ENCODE assay signal across 3 cellular contexts in genomic region chr12:44821702-44822101, GRCh38. TPM values are rescaled to one million over a fixed set of nuclear protein-coding genes. Genes with fewer than 3 reads are reported as not detected.
A peak's percentile ranks its signal among the peaks of the same experiment; 100 is the strongest.
DNase-seq lines count a peak whose midpoint lies in the region; ATAC-seq, FAIRE-seq and TF ChIP-seq lines count a peak whose summit lies in the region.
"Not testable (repeated sequence)": the region's sequence is repeated elsewhere in the genome, so short reads cannot be mapped to it uniquely, and the experiment has no call there.

No MANE protein-coding gene starts in this region.

- CTCF ChIA-PET in A549 (lab: Yijun Ruan, JAX); HEK293 (lab: Yijun Ruan, JAX): not testable (repeated sequence)

- WGBS in A549 (ENCODE audit: missing lambda C conversion rate) = 43% methylated on average over 8 of the region's 8 CpGs

- H3K4me3 Mint-ChIP-seq in activated naive CD8-positive, alpha-beta T cell = not testable (repeated sequence)

- H3K4me2 ChIP-seq in A549 = not testable (repeated sequence)

- TF ChIP-seq RAD21 in A549 (conservative IDR thresholded peaks at IDR 0.05 in 1 of 2, IDR thresholded peaks at IDR 0.05 in 1 of 2) = not testable (repeated sequence)

- peaks cover 11% of the 10 kb centered on the region for H3K9me3 Mint-ChIP-seq in activated naive CD8-positive, alpha-beta T cell (ENCODE audit: low read depth)

- POLR2A ChIA-PET in A549 (lab: Yijun Ruan, JAX); HEK293 (lab: Yijun Ruan, JAX): not testable (repeated sequence)

- H3K27ac ChIP-seq in A549; HEK293 (ENCODE audit: extremely low read depth, low read depth, low read length): not testable (repeated sequence)

- not testable (repeated sequence) for H3K27me3 Mint-ChIP-seq in activated naive CD8-positive, alpha-beta T cell

- H3K4me3 ChIP-seq in A549; HEK293 (ENCODE audit: low read depth, low read length): not testable (repeated sequence)

- H3K36me3 Mint-ChIP-seq in activated naive CD8-positive, alpha-beta T cell = peaks cover 22% of the 10 kb centered on the region

- TF ChIP-seq EP300 in A549 (IDR thresholded peaks at IDR 0.05) = not testable (repeated sequence)

- not testable (repeated sequence) for H3K9me3 ChIP-seq in A549; HEK293 (ENCODE audit: control insufficient read depth, insufficient read depth, low read depth, low read length)

- H3K4me1 ChIP-seq in A549; HEK293 (ENCODE audit: control insufficient read depth, insufficient read depth, low read length): not testable (repeated sequence)

- not testable (repeated sequence) for TF ChIP-seq POLR2A in A549 (IDR thresholded peaks at IDR 0.05; ENCODE audit: low read length)

- H3K4me1 Mint-ChIP-seq in activated naive CD8-positive, alpha-beta T cell (ENCODE audit: low read depth) = peaks cover 72% of the 10 kb centered on the region

- not testable (repeated sequence) for ATAC-seq in A549

- not testable (repeated sequence) for DNase-seq in A549 (ENCODE audit: low read depth in 1 of 2, low spot score in 1 of 2)

- not testable (repeated sequence) for TF ChIP-seq CTCF in A549 (IDR thresholded peaks at IDR 0.05); HEK293 (tag by site-specific recombination; IDR thresholded peaks at IDR 0.05)

- H3K36me3 ChIP-seq in HEK293 (ENCODE audit: control insufficient read depth in 2 of 2, insufficient read depth in 1 of 2, low read length in 2 of 2) = not testable (repeated sequence)

- FAIRE-seq in A549 (lab: Jason Lieb, UNC) = not testable (repeated sequence)

- H3K27ac Mint-ChIP-seq in activated naive CD8-positive, alpha-beta T cell = peak overlapping the region; percentile 75

TF ChIP-seq in A549, 52 proteins besides CTCF, POLR2A, EP300 and RAD21:
- peak; percentile 59 for TF ChIP-seq ZC3H11A (IDR thresholded peaks at IDR 0.05)

TF ChIP-seq in HEK293, 187 proteins besides CTCF, POLR2A, EP300 and RAD21 (continues in another document):
- peak; percentile 58; the same call in 1 of the 2 replicates for TF ChIP-seq ZNF433 (tag by site-specific recombination; IDR thresholded peaks at IDR 0.05; ENCODE audit: low read depth)
- peak; percentile 58; the same call in 1 of the 2 replicates for TF ChIP-seq ZNF121 (tag by site-specific recombination; IDR thresholded peaks at IDR 0.05)
- TF ChIP-seq ZBTB8A (tag by site-specific recombination; IDR thresholded peaks at IDR 0.05) = peak; percentile 69
- TF ChIP-seq, protein P1, sequence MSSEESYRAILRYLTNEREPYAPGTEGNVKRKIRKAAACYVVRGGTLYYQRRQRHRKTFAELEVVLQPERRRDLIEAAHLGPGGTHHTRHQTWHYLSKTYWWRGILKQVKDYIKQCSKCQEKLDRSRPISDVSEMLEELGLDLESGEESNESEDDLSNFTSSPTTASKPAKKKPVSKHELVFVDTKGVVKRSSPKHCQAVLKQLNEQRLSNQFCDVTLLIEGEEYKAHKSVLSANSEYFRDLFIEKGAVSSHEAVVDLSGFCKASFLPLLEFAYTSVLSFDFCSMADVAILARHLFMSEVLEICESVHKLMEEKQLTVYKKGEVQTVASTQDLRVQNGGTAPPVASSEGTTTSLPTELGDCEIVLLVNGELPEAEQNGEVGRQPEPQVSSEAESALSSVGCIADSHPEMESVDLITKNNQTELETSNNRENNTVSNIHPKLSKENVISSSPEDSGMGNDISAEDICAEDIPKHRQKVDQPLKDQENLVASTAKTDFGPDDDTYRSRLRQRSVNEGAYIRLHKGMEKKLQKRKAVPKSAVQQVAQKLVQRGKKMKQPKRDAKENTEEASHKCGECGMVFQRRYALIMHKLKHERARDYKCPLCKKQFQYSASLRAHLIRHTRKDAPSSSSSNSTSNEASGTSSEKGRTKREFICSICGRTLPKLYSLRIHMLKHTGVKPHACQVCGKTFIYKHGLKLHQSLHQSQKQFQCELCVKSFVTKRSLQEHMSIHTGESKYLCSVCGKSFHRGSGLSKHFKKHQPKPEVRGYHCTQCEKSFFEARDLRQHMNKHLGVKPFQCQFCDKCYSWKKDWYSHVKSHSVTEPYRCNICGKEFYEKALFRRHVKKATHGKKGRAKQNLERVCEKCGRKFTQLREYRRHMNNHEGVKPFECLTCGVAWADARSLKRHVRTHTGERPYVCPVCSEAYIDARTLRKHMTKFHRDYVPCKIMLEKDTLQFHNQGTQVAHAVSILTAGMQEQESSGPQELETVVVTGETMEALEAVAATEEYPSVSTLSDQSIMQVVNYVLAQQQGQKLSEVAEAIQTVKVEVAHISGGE (tag by site-specific recombination; conservative IDR thresholded peaks at IDR 0.05; ENCODE audit: low read depth) = peak; percentile 72
- peak; percentile 56; the same call in 1 of the 2 replicates for TF ChIP-seq ZNF19 (tag by site-specific recombination; IDR thresholded peaks at IDR 0.05; ENCODE audit: low read depth)
- TF ChIP-seq ZNF426 (tag by site-specific recombination; IDR thresholded peaks at IDR 0.05) = peak; percentile 79
- 0 out of 2 replicates have a peak, but pooled peaks have one; percentile 29 for TF ChIP-seq ZNF292 (tag by site-specific recombination; IDR thresholded peaks at IDR 0.05; ENCODE audit: borderline replicate concordance, low read depth)
- TF ChIP-seq REST (tag by site-specific recombination; IDR thresholded peaks at IDR 0.05) = peak; percentile 33; the same call in 1 of the 2 replicates
- 0 out of 2 replicates have a peak, but pooled peaks have one; percentile 36 for TF ChIP-seq ZNF558 (tag by site-specific recombination; IDR thresholded peaks at IDR 0.05)
- 0 out of 2 replicates have a peak, but pooled peaks have one; percentile 32 for TF ChIP-seq ZNF791 (tag by site-specific recombination; IDR thresholded peaks at IDR 0.05)
- peak; percentile 92 for TF ChIP-seq ZNF394 (tag by site-specific recombination; IDR thresholded peaks at IDR 0.05; ENCODE audit: borderline replicate concordance)
- peak; percentile 78 for TF ChIP-seq ZNF266 (tag by site-specific recombination; IDR thresholded peaks at IDR 0.05; ENCODE audit: low read depth)
- TF ChIP-seq ZXDB (tag by site-specific recombination; IDR thresholded peaks at IDR 0.05) = peak; percentile 39; the same call in 1 of the 2 replicates
- TF ChIP-seq ZNF560 (tag by site-specific recombination; IDR thresholded peaks at IDR 0.05; ENCODE audit: borderline replicate concordance) = 0 out of 2 replicates have a peak, but pooled peaks have one; percentile 56
- 0 out of 2 replicates have a peak, but pooled peaks have one; percentile 62 for TF ChIP-seq ZNF202 (tag by site-specific recombination; IDR thresholded peaks at IDR 0.05; ENCODE audit: borderline replicate concordance)
- TF ChIP-seq ZBTB21 (tag by site-specific recombination; IDR thresholded peaks at IDR 0.05) = 0 out of 2 replicates have a peak, but pooled peaks have one; percentile 42
- TF ChIP-seq ZNF555 (tag by site-specific recombination; conservative IDR thresholded peaks at IDR 0.05) = peak; percentile 85
- TF ChIP-seq GFI1B (tag by site-specific recombination; IDR thresholded peaks at IDR 0.05) = 0 out of 2 replicates have a peak, but pooled peaks have one; percentile 22
- 0 out of 2 replicates have a peak, but pooled peaks have one; percentile 31 for TF ChIP-seq ZNF664 (tag by site-specific recombination; IDR thresholded peaks at IDR 0.05)

RNA-seq across cellular contexts. Expression of gene NELL2, which starts 54.4 kb away (rescaled TPM):
- polyA plus RNA-seq in A549 (2011; rRNA removed) (0.16 and 0.30 TPM in 2 replicates), A549 (2017; fragmentation: RNase III; extraction: RNeasy Plus Mini Kit Qiagen cat#74134 plus additional on column Dnase treatment) (0.07 to 0.16 TPM in 2 of 3 replicates, not detected in the other)
- polyA plus RNA-seq in A549 (2012; cell fraction: cytosol; rRNA removed) = 0.11 and 0.16 TPM in 2 replicates
- 0.06 and 0.07 TPM in 2 replicates for polyA plus RNA-seq in A549 (2012; cell fraction: nucleus; rRNA removed)
- polyA minus RNA-seq in A549 (2011; rRNA and poly(A)+ RNA removed) = 0.58 and 1.4 TPM in 2 replicates
